ENCODE assay signal across 24 cellular contexts in the genomic region with DNA sequence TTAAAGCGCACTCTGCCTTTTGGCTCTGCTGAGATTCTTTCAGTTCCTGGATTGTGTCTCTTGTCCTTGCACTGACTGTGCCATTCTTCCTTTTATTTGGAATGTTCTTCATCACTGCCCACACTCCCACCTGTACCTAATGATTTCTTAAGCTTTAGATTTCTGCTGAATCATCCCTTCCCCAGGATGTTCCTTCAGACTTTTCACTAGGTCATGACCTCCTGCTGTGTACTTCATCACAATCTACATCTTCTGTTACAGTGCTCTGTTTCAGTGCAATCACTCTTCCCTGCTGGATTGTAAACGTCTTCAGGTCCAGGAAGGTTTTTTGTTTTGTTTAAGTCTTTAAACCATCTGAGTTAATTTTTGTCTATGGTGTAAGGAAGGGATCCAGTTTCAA.
DNase-seq lines count a peak whose midpoint lies in the region; ATAC-seq lines count a peak whose summit lies in the region.
"Had no signal": no experiment of that assay in that cellular context is flagged by ENCODE, and none has a peak within 500 bp of the region (broad histone marks: within the 10 kb centered on the region; RNA-seq: fewer than 3 reads in every experiment).

No MANE protein-coding gene starts in this region.

- ATAC-seq in GM19463 (IDR thresholded peaks at IDR 0.05; ENCODE audit: unreplicated experiment), result no peak
- ATAC-seq: activated CD4-positive, CD25-positive, alpha-beta regulatory T cell treated with anti-CD3 and anti-CD28 coated beads, Interleukin-2, amount 50 U/mL, for 24 hours; activated CD8-positive, alpha-beta T cell treated with anti-CD3 and anti-CD28 coated beads, Interleukin-2, amount 10 ng/mL, durations not matched to agents 7 days and 5 days; psoas muscle; upper lobe of right lung had no signal

- H3K27ac ChIP-seq in caudate nucleus (ENCODE audit: low read depth, low read length), result no peak overlapping the region
- H3K27ac ChIP-seq: HL-60, Peyer's patch, psoas muscle, SJCRH30, skin epidermis, upper lobe of right lung had no signal

- DNase-seq in NCI-H2171 treated with DMSO at 0.1 percent for 48 hours (lab: John Stamatoyannopoulos, UW), result peak; percentile 10
- no peak for DNase-seq in NCI-H2171 (lab: John Stamatoyannopoulos, UW)
- DNase-seq in brain pericyte (ENCODE audit: low read depth, low spot score), result peak; percentile 17
- DNase-seq in kidney glomerular epithelial cell (lab: John Stamatoyannopoulos, UW), result peak; percentile 51
- peak; percentile 18 for DNase-seq in smooth muscle cell of the brain vasculature (ENCODE audit: low read depth, low spot score)
- no peak for DNase-seq in NCI-H69 (lab: John Stamatoyannopoulos, UW)
- DNase-seq in caudate nucleus (lab: John Stamatoyannopoulos, UW), result no peak
- DNase-seq: activated CD8-positive, alpha-beta T cell treated with anti-CD3 and anti-CD28 coated beads, Interleukin-2, amount 10 ng/mL, durations not matched to agents 7 days and 5 days; activated effector memory CD4-positive, alpha-beta T cell treated with Interleukin-2 at 50 U/mL for 16 hours; activated T-cell treated with anti-CD3 and anti-CD28 coated beads for 4 hours; effector CD8-positive, alpha-beta T cell; foreskin fibroblast; GOT3; NCI-H146; NCI-H526; Peyer's patch; psoas muscle; SJCRH30; stimulated activated CD4-positive, alpha-beta T cell treated with anti-CD3 and anti-CD28 coated beads, Interleukin-1b, Interleukin-23, amount 100 ng/mL, for 48 hours; upper lobe of right lung had no signal

Comparison
In these comparisons a context has a peak if more than half of its experiments do, and no peak if none do; other contexts are left out.
1. DNase-seq: peak in NCI-H2171 treated with DMSO at 0.1 percent for 48 hours (single experiment), brain pericyte (single experiment), kidney glomerular epithelial cell (single experiment) and smooth muscle cell of the brain vasculature (single experiment); none in NCI-H2171 (single experiment), NCI-H69 (single experiment) and caudate nucleus (0 of 61).